In genomic region chr1:145918144-145918991, GRCh38 we compare ENCODE assay signal across 8 cellular contexts. TPM values are rescaled to one million over a fixed set of nuclear protein-coding genes. Genes with fewer than 3 reads are reported as not detected.
DNase-seq lines count a peak whose midpoint lies in the region; ATAC-seq and TF ChIP-seq lines count a peak whose summit lies in the region.

TSS of gene PEX11B (minus strand) at chr1:145918717. CDS start at chr1:145918688, 29 bp downstream.

- CTCF ChIA-PET in Calu3 (lab: Charles Lee), result interaction anchor here (0.5 to 2.0 kb wide), 6 partner anchors 9 to 73 kb away, joined by 3 to 18 read pairs (median 6); partner anchors contain the start of genes NUDT17, PIAS3 and RBM8A

- BruUV-seq in Calu3 (replicated peaks; lab: Mats Ljungman, UMichigan), result no TSS peak

- no peaks in the 10 kb centered on the region for H3K27me3 ChIP-seq in OCI-LY1 (ENCODE audit: insufficient read depth, low read length)

- H3K4me2 ChIP-seq in OCI-LY1 (ENCODE audit: low read length), result peak within 1 kb of the TSS; percentile 96

- H3K9me2 ChIP-seq in OCI-LY1 (ENCODE audit: low read depth, low read length), result no peaks in the 10 kb centered on the region

- DNase-seq in Calu3 (peak; percentile 90), HuH-7 (ENCODE audit: low spot score) (peak; percentile 64), endothelial cell (ENCODE audit: low spot score) (peak; percentile 85), midbrain (lab: John Stamatoyannopoulos, UW) (peak; percentile 91)
- peak; percentile 89 for DNase-seq in activated CD8-positive, alpha-beta memory T cell treated with anti-CD3 and anti-CD28 coated beads, Interleukin-2, amount 50 U/mL, for 24 hours (ENCODE audit: extremely low read depth)
- peak; percentile 83 to 86 for DNase-seq in stimulated activated CD8-positive, alpha-beta memory T cell treated with anti-CD3 and anti-CD28 coated beads, Interleukin-2, amount 100 ng/mL, for 1 hour (ENCODE audit: low read depth in 2 of 2)

- peaks cover 39% of the 10 kb centered on the region for H3K36me3 Mint-ChIP-seq in Calu3 (ENCODE audit: insufficient read depth, unreplicated experiment)
- peaks cover 33% of the 10 kb centered on the region for H3K36me3 Mint-ChIP-seq in endothelial cell (ENCODE audit: low read depth, unreplicated experiment)

- ATAC-seq in GM21526 (IDR thresholded peaks at IDR 0.05; ENCODE audit: low FRiP score, unreplicated experiment), result peak; percentile 81

- peak within 1 kb of the TSS; percentile 76 for H3K9ac ChIP-seq in OCI-LY1 (ENCODE audit: low read length)

- H3K4me3 ChIP-seq in OCI-LY1 (ENCODE audit: low read depth, low read length, poor library complexity, severe bottlenecking), result peak within 1 kb of the TSS; percentile 93

- H3K36me3 ChIP-seq in OCI-LY1 (ENCODE audit: insufficient read depth, low read length), result peaks cover 22% of the 10 kb centered on the region

- H3K9me3 ChIP-seq in OCI-LY1 (ENCODE audit: low read length), result no peaks in the 10 kb centered on the region

- H3K27ac Mint-ChIP-seq in Calu3 (ENCODE audit: unreplicated experiment) (peak within 1 kb of the TSS; percentile 78), endothelial cell (ENCODE audit: unreplicated experiment) (peak within 1 kb of the TSS; percentile 80)

- H3K4me1 ChIP-seq in OCI-LY1 (ENCODE audit: insufficient read depth, low read length, severe bottlenecking), result peaks cover 22% of the 10 kb centered on the region

- no peaks in the 10 kb centered on the region for H3K27me3 Mint-ChIP-seq in Calu3 (ENCODE audit: unreplicated experiment)
- peaks cover 2% of the 10 kb centered on the region for H3K27me3 Mint-ChIP-seq in endothelial cell (ENCODE audit: unreplicated experiment)

- H3K4me3 Mint-ChIP-seq in Calu3 (ENCODE audit: low read depth, unreplicated experiment) (peak within 1 kb of the TSS; percentile 74), endothelial cell (ENCODE audit: unreplicated experiment) (peak within 1 kb of the TSS; percentile 94)

- H3K9me3 Mint-ChIP-seq in Calu3 (ENCODE audit: low read depth, unreplicated experiment), result no peaks in the 10 kb centered on the region
- H3K9me3 Mint-ChIP-seq in endothelial cell (ENCODE audit: unreplicated experiment), result no peaks in the 10 kb centered on the region

- H3K27ac ChIP-seq in OCI-LY1 (ENCODE audit: low read depth, low read length, poor library complexity, severe bottlenecking), result peak within 1 kb of the TSS; percentile 61

- H3K79me2 ChIP-seq in OCI-LY1 (ENCODE audit: insufficient read depth, low read length), result no peaks in the 10 kb centered on the region

- no peaks in the 10 kb centered on the region for H4K20me1 ChIP-seq in OCI-LY1 (ENCODE audit: insufficient read depth, low read length)

- peaks cover 15% of the 10 kb centered on the region for H3K4me1 Mint-ChIP-seq in Calu3 (ENCODE audit: low read depth, unreplicated experiment)
- H3K4me1 Mint-ChIP-seq in endothelial cell (ENCODE audit: unreplicated experiment), result peaks cover 14% of the 10 kb centered on the region

- TF ChIP-seq CTCF in Calu3 (IDR thresholded peaks at IDR 0.05; ENCODE audit: unreplicated experiment), result no peak
- no peak for TF ChIP-seq CTCF in OCI-LY1 (IDR thresholded peaks at IDR 0.05; ENCODE audit: low read length)
- TF ChIP-seq CTCF in endothelial cell (IDR thresholded peaks at IDR 0.05; ENCODE audit: unreplicated experiment), result no peak

- peaks cover 8% of the 10 kb centered on the region; the same call in 1 of the 2 replicates for H3F3A ChIP-seq in OCI-LY1 (ENCODE audit: insufficient read depth, low read length)

- no peak within 1 kb of the TSS for H2AFZ ChIP-seq in OCI-LY1 (ENCODE audit: low read length)

- intact Hi-C loops in Calu3 (cut with micrococcal nuclease; ENCODE audit: unreplicated experiment), result no loop called here

RNA-seq across cellular contexts. Expression of gene PEX11B, which starts in this region (rescaled TPM):
- total RNA-seq in Calu3 (2022), result 27.1 and 27.3 TPM in 2 replicates
- total RNA-seq in endothelial cell (ENCODE audit: unreplicated experiment), result 34.0 TPM

Comparison
In these comparisons a context has a peak if more than half of its experiments do, and no peak if none do; other contexts are left out.
1. Peak in every context shown above with its lines: DNase-seq, ATAC-seq, H3K4me3 ChIP-seq and H3K27ac ChIP-seq.